8 cellular contexts compared by ENCODE assay signal in the genomic region with DNA sequence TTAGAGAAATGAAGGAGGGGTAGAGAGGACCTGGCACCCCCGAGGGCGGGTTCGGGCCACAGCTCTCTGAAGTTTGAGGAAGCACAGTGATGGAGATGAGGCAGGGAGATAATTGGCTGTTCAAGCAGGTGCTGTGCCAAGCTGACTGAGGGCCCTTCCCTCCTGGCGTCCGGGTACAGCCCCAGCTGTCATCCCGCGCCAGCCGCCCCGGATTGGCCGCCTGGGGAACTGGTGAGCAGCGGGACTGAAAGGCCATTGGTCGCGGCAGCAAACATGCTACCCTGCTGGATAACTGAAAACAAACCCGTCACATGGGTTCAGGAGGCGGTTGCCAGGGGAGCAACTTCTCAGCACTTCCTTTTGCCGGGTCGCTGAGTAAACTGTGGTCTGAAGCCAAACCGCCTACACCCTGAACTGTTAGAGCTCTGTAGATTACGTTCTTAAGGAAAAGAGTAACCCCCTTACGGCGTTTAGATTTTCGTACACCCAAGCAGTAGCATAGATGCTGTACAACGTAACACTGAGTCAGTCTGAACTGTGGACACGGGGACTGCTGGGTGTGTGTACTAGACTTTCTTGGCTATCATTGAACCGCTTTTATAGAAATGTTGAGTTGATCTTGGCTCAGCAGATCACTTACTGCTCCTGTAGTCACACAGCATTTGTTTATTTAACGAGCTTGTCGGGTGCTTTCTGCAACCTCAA. TPM values are rescaled to one million over a fixed set of nuclear protein-coding genes. Genes with fewer than 3 reads are reported as not detected.
DNase-seq lines count a peak whose midpoint lies in the region; ATAC-seq and TF ChIP-seq lines count a peak whose summit lies in the region.

No MANE protein-coding gene starts in this region.

- H3K27me3 ChIP-seq in ACC112 (ENCODE audit: insufficient read depth, low read length) (no peaks in the 10 kb centered on the region), mammary epithelial cell (ENCODE audit: insufficient read depth, low read length) (no peaks in the 10 kb centered on the region), iPS-20b (ENCODE audit: insufficient read depth, low read length) (no peaks in the 10 kb centered on the region), skeletal muscle tissue (ENCODE audit: control insufficient read depth in 3 of 3, insufficient read depth in 3 of 3, low read length in 3 of 3) (no peaks in the 10 kb centered on the region)

- in situ Hi-C loops in mammary epithelial cell (cut with MboI; ENCODE audit: low sequenced_read_pairs in 2 of 2) = no loop called here

- dilution Hi-C loops in mammary epithelial cell (cut with HindIII; ENCODE audit: low sequenced_read_pairs) = no loop called here

- peak overlapping the region; percentile 94 for H3K4me3 ChIP-seq in ACC112 (ENCODE audit: low read depth, low read length)
- H3K4me3 ChIP-seq in mammary epithelial cell (replicated peaks in 1 of 3; ENCODE audit: insufficient read depth in 1 of 3, low read depth in 2 of 3, low read length in 3 of 3) = peak overlapping the region; percentile 41 to 68 (median 59)
- H3K4me3 ChIP-seq in iPS-20b (ENCODE audit: low read length) = peak overlapping the region; percentile 88
- peak overlapping the region; percentile 78 to 86 (median 82) for H3K4me3 ChIP-seq in skeletal muscle tissue (ENCODE audit: low read length in 3 of 3)

- H3K36me3 ChIP-seq in ACC112 (ENCODE audit: insufficient read depth, low read length) (peaks cover 18% of the 10 kb centered on the region), mammary epithelial cell (ENCODE audit: insufficient read depth, low read length) (peaks cover 27% of the 10 kb centered on the region), iPS-20b (ENCODE audit: insufficient read depth, low read depth, low read length) (peaks cover 47% of the 10 kb centered on the region; the same call in 1 of the 2 replicates), skeletal muscle tissue (ENCODE audit: control insufficient read depth in 3 of 3, insufficient read depth in 3 of 3, low read length in 3 of 3) (peaks cover 0 to 18% (median 4%) of the 10 kb centered on the region in 3 donors)

- H3K4me1 ChIP-seq in ACC112 (ENCODE audit: control insufficient read depth, insufficient read depth, low read length, unreplicated experiment) (peaks cover 33% of the 10 kb centered on the region), mammary epithelial cell (ENCODE audit: insufficient read depth, low read length) (peaks cover 20% of the 10 kb centered on the region), iPS-20b (ENCODE audit: insufficient read depth, low read length) (peaks cover 12% of the 10 kb centered on the region), skeletal muscle tissue (ENCODE audit: control insufficient read depth in 3 of 3, insufficient read depth in 3 of 3, low read length in 3 of 3) (peaks cover 23 to 27% (median 26%) of the 10 kb centered on the region in 3 donors)

- no peak for TF ChIP-seq CTCF in VCaP (conservative IDR thresholded peaks at IDR 0.05)
- TF ChIP-seq CTCF in mammary epithelial cell (conservative IDR thresholded peaks at IDR 0.05 in 1 of 2, IDR thresholded peaks at IDR 0.05 in 1 of 2; ENCODE audit: extremely low read depth in 1 of 2, insufficient read depth in 1 of 2, low read depth in 1 of 2, low read length in 2 of 2) = no peak

- intact Hi-C loops in mammary epithelial cell (cut with micrococcal nuclease) = loop anchor here (1.0 to 5.0 kb wide), 5 partner anchors 8 to 387 kb away; no protein-coding TSS in a partner anchor

- peak overlapping the region; percentile 78 for H3K4me2 ChIP-seq in mammary epithelial cell (ENCODE audit: insufficient read depth, low read depth, low read length)

- no peak overlapping the region for H2AFZ ChIP-seq in ACC112 (ENCODE audit: low read length, unreplicated experiment)
- H2AFZ ChIP-seq in mammary epithelial cell (ENCODE audit: low read depth, low read length) = no peak overlapping the region

- CTCF ChIA-PET in mammary epithelial cell (lab: Charles Lee; ENCODE audit: low non-redundant PET) = no interaction called here

- BruUV-seq in mammary epithelial cell (replicated peaks; lab: Mats Ljungman, UMichigan) = no TSS peak

- H3K9me3 ChIP-seq in mammary epithelial cell (replicated peaks; ENCODE audit: insufficient read depth, low read length) (no peaks in the 10 kb centered on the region), iPS-20b (ENCODE audit: insufficient read depth, low read depth, low read length) (no peaks in the 10 kb centered on the region), skeletal muscle tissue (ENCODE audit: control insufficient read depth in 3 of 3, low read length in 3 of 3) (no peaks in the 10 kb centered on the region)

- peak overlapping the region; percentile 80 for H3K9ac ChIP-seq in mammary epithelial cell (ENCODE audit: insufficient read depth, low read length)
- H3K9ac ChIP-seq in iPS-20b (ENCODE audit: low read depth, low read length) = peak overlapping the region; percentile 84; the same call in 1 of the 2 replicates
- H3K9ac ChIP-seq in skeletal muscle tissue (ENCODE audit: low read depth in 1 of 3, low read length in 3 of 3) = peak overlapping the region; percentile 42 to 83 (median 63)

- peak; percentile 82 for DNase-seq in NCI-H2196 (lab: John Stamatoyannopoulos, UW; ENCODE audit: unreplicated experiment)
- DNase-seq in mammary epithelial cell = peak; percentile 97

- peak overlapping the region; percentile 60 for H3K27ac ChIP-seq in ACC112 (ENCODE audit: low read depth, low read length)
- peak overlapping the region; percentile 87 for H3K27ac ChIP-seq in VCaP
- peak overlapping the region; percentile 83 for H3K27ac ChIP-seq in mammary epithelial cell (ENCODE audit: insufficient read depth, low read depth, low read length)
- H3K27ac ChIP-seq in iPS-20b (ENCODE audit: low read length) = peak overlapping the region; percentile 42
- peak overlapping the region; percentile 73 for H3K27ac ChIP-seq in skeletal muscle tissue (ENCODE audit: low read depth, low read length)

- peak; percentile 87 for ATAC-seq in GM18870 (IDR thresholded peaks at IDR 0.05; ENCODE audit: unreplicated experiment)
- ATAC-seq in HG03108 (IDR thresholded peaks at IDR 0.05; ENCODE audit: unreplicated experiment) = peak; percentile 63

- H3K79me2 ChIP-seq in ACC112 (ENCODE audit: control insufficient read depth, insufficient read depth, low read length, unreplicated experiment) = peaks cover 34% of the 10 kb centered on the region
- peaks cover 62% of the 10 kb centered on the region for H3K79me2 ChIP-seq in mammary epithelial cell (ENCODE audit: insufficient read depth, low read length)

- 6% methylated on average over 27 of the region's 27 CpGs for WGBS in mammary epithelial cell (ENCODE audit: low coverage, missing lambda C conversion rate)

- H4K20me1 ChIP-seq in mammary epithelial cell (ENCODE audit: insufficient read depth, low read length) = peaks cover 7% of the 10 kb centered on the region

RNA-seq across cellular contexts. Expression of gene INSIG1, which starts 1.3 kb away (rescaled TPM):
- 10 to 100 TPM; 64.8 to 71.7 TPM for total RNA-seq in mammary epithelial cell
- polyA plus RNA-seq in mammary epithelial cell = 89.4 TPM
- polyA minus RNA-seq in mammary epithelial cell = 157 TPM
- total RNA-seq in skeletal muscle tissue = 25.1 TPM

Comparison
In these comparisons a context has a peak if more than half of its experiments do, and no peak if none do; other contexts are left out.
1. Peak in every context shown above with its lines: DNase-seq, ATAC-seq, H3K4me3 ChIP-seq and H3K27ac ChIP-seq.